1 cellular context compared by ENCODE assay signal in genomic region chr12:43856932-43857331, GRCh38.
TF ChIP-seq lines count a peak whose summit lies in the region.

No MANE protein-coding gene starts in this region.

TF ChIP-seq in HepG2, 621 proteins besides CTCF, POLR2A, EP300 and RAD21 (continued from another document):
- TF ChIP-seq ZNF280B (CRISPR knock-in tag; IDR thresholded peaks at IDR 0.05; ENCODE audit: borderline replicate concordance) (no peak), TEAD3 (CRISPR knock-in tag; optimal IDR thresholded peaks at IDR 0.05; ENCODE audit: borderline replicate concordance) (no peak), CHCHD3 (CRISPR knock-in tag; IDR thresholded peaks at IDR 0.05) (no peak), ZXDC (CRISPR knock-in tag; IDR thresholded peaks at IDR 0.05) (no peak)
